Comparison of ENCODE assay signal across 8 cellular contexts in the genomic region with DNA sequence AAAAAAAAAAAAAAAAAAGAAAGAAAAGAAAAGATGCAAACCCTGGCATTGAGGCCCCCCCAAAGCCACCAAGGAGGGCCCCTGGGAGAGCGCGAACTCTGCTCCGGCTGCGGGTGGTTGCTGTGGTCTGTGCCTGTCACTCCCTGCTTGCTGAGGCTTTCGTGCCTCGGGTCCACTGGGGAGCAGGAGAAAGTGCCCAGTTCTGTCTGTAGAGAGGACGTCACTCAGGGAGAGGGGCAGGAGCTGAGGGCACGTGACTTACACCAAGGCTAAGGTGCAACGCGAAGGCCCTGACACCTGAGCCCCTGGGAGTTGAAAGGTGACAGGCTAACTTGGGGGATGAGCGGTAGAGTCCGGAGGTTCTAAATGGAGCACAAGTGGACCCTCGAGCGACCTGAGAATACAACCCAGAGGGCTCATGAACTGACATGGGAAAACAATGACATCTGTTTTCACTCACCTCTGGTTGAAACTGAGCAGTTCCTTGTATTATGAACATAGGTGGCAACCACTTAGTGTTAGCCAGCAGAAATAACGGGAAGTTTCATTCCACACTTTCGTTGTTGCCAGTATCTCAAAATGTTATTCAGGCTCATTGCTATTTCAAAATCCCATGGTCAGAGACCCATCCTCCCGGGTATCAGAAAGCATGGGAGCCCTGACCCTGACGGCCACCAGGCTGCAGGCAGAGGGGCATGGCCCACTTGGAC.
DNase-seq lines count a peak whose midpoint lies in the region; ATAC-seq lines count a peak whose summit lies in the region.

No MANE protein-coding gene starts in this region.

- H3K4me3 ChIP-seq in duodenal mucosa (ENCODE audit: low read depth in 1 of 2, low read length in 2 of 2) (peak overlapping the region; percentile 0 to 25), thymus (ENCODE audit: low read length) (no peak overlapping the region)

- ATAC-seq in GM21515 (IDR thresholded peaks at IDR 0.05; ENCODE audit: unreplicated experiment) = peak; percentile 23

- H3K27ac ChIP-seq in KOPT-K1 (ENCODE audit: low read depth, low read length, poor library complexity, severe bottlenecking) (peak overlapping the region; percentile 27), duodenal mucosa (ENCODE audit: low read depth, low read length) (no peak overlapping the region), thymus (ENCODE audit: low read depth) (peak overlapping the region; percentile 78)

- no peaks in the 10 kb centered on the region for H3K36me3 ChIP-seq in KOPT-K1 (ENCODE audit: insufficient read depth, low read length)
- H3K36me3 ChIP-seq in duodenal mucosa (ENCODE audit: control insufficient read depth in 1 of 2, insufficient read depth in 2 of 2, low read length in 2 of 2) = no peaks in the 10 kb centered on the region
- no peaks in the 10 kb centered on the region for H3K36me3 ChIP-seq in thymus (ENCODE audit: control insufficient read depth, insufficient read depth)

- H3K27me3 ChIP-seq in duodenal mucosa (ENCODE audit: control insufficient read depth in 1 of 2, insufficient read depth in 2 of 2, low read length in 2 of 2) (no peaks in the 10 kb centered on the region), thymus (ENCODE audit: control insufficient read depth, insufficient read depth) (no peaks in the 10 kb centered on the region)

- peak; percentile 4 for DNase-seq in GM04503 (ENCODE audit: low read depth)
- DNase-seq in NCI-H510A treated with DMSO at 0.1 percent for 48 hours (lab: John Stamatoyannopoulos, UW) = no peak
- DNase-seq in NCI-H345 (lab: John Stamatoyannopoulos, UW) = no peak
- no peak for DNase-seq in NK-92 treated with Interleukin-12 subunit alpha and Interleukin-12 subunit beta, amount 100 ng/mL, for 24 hours (lab: John Stamatoyannopoulos, UW)

- peak overlapping the region in 1 of 2 donors; percentile 19 for H3K9ac ChIP-seq in duodenal mucosa (ENCODE audit: low read depth in 1 of 2, low read length in 2 of 2)

- peaks cover 13 to 27% of the 10 kb centered on the region in 2 donors for H3K4me1 ChIP-seq in duodenal mucosa (ENCODE audit: control insufficient read depth in 1 of 2, insufficient read depth in 2 of 2, low read length in 2 of 2)
- H3K4me1 ChIP-seq in thymus (ENCODE audit: control insufficient read depth, insufficient read depth, low read length) = peaks cover 23% of the 10 kb centered on the region

- no peaks in the 10 kb centered on the region for H3K9me3 ChIP-seq in KOPT-K1 (ENCODE audit: insufficient read depth, low read length, poor library complexity, severe bottlenecking)
- H3K9me3 ChIP-seq in duodenal mucosa (ENCODE audit: control insufficient read depth in 1 of 2, low read length in 2 of 2) = no peaks in the 10 kb centered on the region
- no peaks in the 10 kb centered on the region for H3K9me3 ChIP-seq in thymus (ENCODE audit: control insufficient read depth)

- WGBS in thymus = 49% methylated on average over 18 of the region's 18 CpGs
